ENCODE assay signal across 8 cellular contexts in genomic region chr2:127811397-127811860, GRCh38. TPM values are rescaled to one million over a fixed set of nuclear protein-coding genes. Genes with fewer than 3 reads are reported as not detected.
DNase-seq lines count a peak whose midpoint lies in the region; FAIRE-seq and TF ChIP-seq lines count a peak whose summit lies in the region.

No MANE protein-coding gene starts in this region.

- no peaks in the 10 kb centered on the region for H3K27me3 ChIP-seq in ectodermal cell (ENCODE audit: control insufficient read depth, insufficient read depth, low read length, poor library complexity, severe bottlenecking)
- H3K27me3 ChIP-seq in mucosa of stomach (ENCODE audit: control insufficient read depth, insufficient read depth, low read length): no peaks in the 10 kb centered on the region

- H3K9ac ChIP-seq in mucosa of stomach (ENCODE audit: low read length): peak overlapping the region; percentile 99

- H3K4me3 ChIP-seq in ectodermal cell (ENCODE audit: insufficient read depth, low read depth, low read length): peak overlapping the region; percentile 83
- H3K4me3 ChIP-seq in mucosa of stomach (ENCODE audit: low read length): peak overlapping the region; percentile 95

- no peaks in the 10 kb centered on the region for H3K4me1 ChIP-seq in ectodermal cell (ENCODE audit: control insufficient read depth, insufficient read depth, low read length)
- peaks cover 4% of the 10 kb centered on the region for H3K4me1 ChIP-seq in mucosa of stomach (ENCODE audit: control insufficient read depth, insufficient read depth, low read length)

- FAIRE-seq in HTR-8/SVneo (lab: Jason Lieb, UNC): no peak

- H3K36me3 ChIP-seq in ectodermal cell (ENCODE audit: control insufficient read depth, insufficient read depth, low read length) (no peaks in the 10 kb centered on the region), mucosa of stomach (ENCODE audit: control insufficient read depth, insufficient read depth, low read length) (no peaks in the 10 kb centered on the region)

- DNase-seq in activated gamma-delta T cell (lab: John Stamatoyannopoulos, UW) (peak; percentile 18), activated gamma-delta T cell treated with Interleukin-2 at 50 U/mL for 16 hours (no peak), NCI-H2227 treated with DMSO at 0.1 percent for 48 hours (lab: John Stamatoyannopoulos, UW) (peak; percentile 89), putamen (ENCODE audit: low spot score) (no peak), GM10266 (ENCODE audit: extremely low spot score) (no peak), HTR-8/SVneo (ENCODE audit: insufficient read length, low spot score) (no peak)

- H3K9me3 ChIP-seq in ectodermal cell (ENCODE audit: control insufficient read depth, low read length) (no peaks in the 10 kb centered on the region), mucosa of stomach (ENCODE audit: control insufficient read depth, low read length) (no peaks in the 10 kb centered on the region)

- no peak for TF ChIP-seq CTCF in GM10266 (IDR thresholded peaks at IDR 0.05; ENCODE audit: control insufficient read depth, insufficient read depth, low read depth, missing control alignments)

- peak overlapping the region; percentile 87 for H3K27ac ChIP-seq in ectodermal cell (ENCODE audit: insufficient read depth, low read depth, low read length, poor library complexity, severe bottlenecking)

- 42 to 44% methylated on average over 20 of the region's 20 CpGs for WGBS in ectodermal cell, 2 experiments

RNA-seq across cellular contexts. Expression of gene WDR33, which starts 0.5 kb away (rescaled TPM):
- 59.0 TPM for polyA plus RNA-seq in ectodermal cell (2013, experiment 1 of 4)
- 55.5 TPM for polyA plus RNA-seq in ectodermal cell (2013, experiment 2 of 4)
- 34.9 TPM for polyA plus RNA-seq in ectodermal cell (2013, experiment 3 of 4)
- polyA plus RNA-seq in ectodermal cell (2013, experiment 4 of 4): 33.4 TPM

RNA-seq across cellular contexts. Expression of gene POLR2D, which starts 46.5 kb away (rescaled TPM):
- polyA plus RNA-seq in ectodermal cell (2013, experiment 1 of 4): 43.0 TPM
- polyA plus RNA-seq in ectodermal cell (2013, experiment 2 of 4): 43.7 TPM
- 39.3 TPM for polyA plus RNA-seq in ectodermal cell (2013, experiment 3 of 4)
- polyA plus RNA-seq in ectodermal cell (2013, experiment 4 of 4): 43.0 TPM

Comparison
In these comparisons a context has a peak if more than half of its experiments do, and no peak if none do; other contexts are left out.
1. DNase-seq: peak in activated gamma-delta T cell (single experiment) and NCI-H2227 treated with DMSO at 0.1 percent for 48 hours (single experiment); none in activated gamma-delta T cell treated with Interleukin-2 at 50 U/mL for 16 hours (single experiment), putamen (single experiment), GM10266 (single experiment) and HTR-8/SVneo (single experiment).